In genomic region chr15:81160312-81161214, GRCh38 we compare ENCODE assay signal across 11 cellular contexts. TPM values are rescaled to one million over a fixed set of nuclear protein-coding genes. Genes with fewer than 3 reads are reported as not detected.
DNase-seq lines count a peak whose midpoint lies in the region; ATAC-seq, FAIRE-seq and TF ChIP-seq lines count a peak whose summit lies in the region.
"Had no signal": no experiment of that assay in that cellular context is flagged by ENCODE, and none has a peak within 500 bp of the region (broad histone marks: within the 10 kb centered on the region; RNA-seq: fewer than 3 reads in every experiment).

No MANE protein-coding gene starts in this region.

- peaks cover 24 to 69% (median 42%) of the 10 kb centered on the region in 3 donors for H3K4me1 ChIP-seq in esophagus squamous epithelium
- no peaks in the 10 kb centered on the region for H3K4me1 ChIP-seq in pancreas

- peak; percentile 75 for DNase-seq in Daoy (ENCODE audit: low read depth)
- peak; percentile 34 for DNase-seq in NCI-H345 treated with DMSO at 0.1 percent for 48 hours (lab: John Stamatoyannopoulos, UW; ENCODE audit: unreplicated experiment)
- no peak for DNase-seq in esophagus squamous epithelium (lab: John Stamatoyannopoulos, UW)
- peak; percentile 5 for DNase-seq in pulmonary artery endothelial cell (ENCODE audit: low read depth, low spot score)
- DNase-seq in Calu3, result no peak
- no peak for DNase-seq in activated effector memory CD4-positive, alpha-beta T cell treated with anti-CD3 and anti-CD28 coated beads, Interleukin-2, amount 50 U/mL, for 16 hours
- DNase-seq in pancreas, result no peak
- DNase-seq: activated T-cell treated with anti-CD3 and anti-CD28 coated beads for 4 hours; hypothalamus; NK-92 treated with Interleukin-12 subunit alpha and Interleukin-12 subunit beta, amount 100 ng/mL, for 24 hours had no signal

- no peak overlapping the region for H3K4me3 Mint-ChIP-seq in Calu3 (ENCODE audit: low read depth, unreplicated experiment)

- H3K9me3 ChIP-seq in esophagus squamous epithelium (no peaks in the 10 kb centered on the region), pancreas (no peaks in the 10 kb centered on the region)

- peaks cover 3% of the 10 kb centered on the region for H3K9me3 Mint-ChIP-seq in Calu3 (ENCODE audit: low read depth, unreplicated experiment)

- no peak for TF ChIP-seq POLR2A in esophagus squamous epithelium (IDR thresholded peaks at IDR 0.05)

- H3K4me1 Mint-ChIP-seq in Calu3 (ENCODE audit: low read depth, unreplicated experiment), result no peaks in the 10 kb centered on the region

- intact Hi-C loops in esophagus squamous epithelium (cut with DNase I) (no loop called here), Calu3 (cut with micrococcal nuclease; ENCODE audit: unreplicated experiment) (no loop called here), pancreas (cut with DNase I) (no loop called here)

- TF ChIP-seq CTCF in esophagus squamous epithelium (IDR thresholded peaks at IDR 0.05), result peak in 1 of 6 experiments; percentile 6
- TF ChIP-seq CTCF in Calu3 (IDR thresholded peaks at IDR 0.05; ENCODE audit: unreplicated experiment), result no peak
- no peak for TF ChIP-seq CTCF in pancreas (IDR thresholded peaks at IDR 0.05)

- WGBS in esophagus squamous epithelium, 2 donors, result 11 to 33% methylated on average over 4 of the region's 11 CpGs
- WGBS in pancreas, 2 donors, result 53 to 57% methylated on average over 11 of the region's 11 CpGs

- no peak for FAIRE-seq in pancreas (lab: Jason Lieb, UNC)

- peaks cover 0 to 12% (median 0%) of the 10 kb centered on the region in 4 donors for H3K27me3 ChIP-seq in esophagus squamous epithelium
- H3K27me3 ChIP-seq in pancreas, result no peaks in the 10 kb centered on the region

- no peaks in the 10 kb centered on the region for H3K36me3 Mint-ChIP-seq in Calu3 (ENCODE audit: insufficient read depth, unreplicated experiment)

- ATAC-seq in pancreas (no peak), GM19328 (IDR thresholded peaks at IDR 0.05; ENCODE audit: unreplicated experiment) (no peak)

- H3K27ac ChIP-seq in esophagus squamous epithelium, result peak overlapping the region; percentile 41 to 72 (median 56)
- no peak overlapping the region for H3K27ac ChIP-seq in pancreas

- H3K4me3 ChIP-seq in esophagus squamous epithelium (no peak overlapping the region), pancreas (no peak overlapping the region)

- H3K27ac Mint-ChIP-seq in Calu3 (ENCODE audit: unreplicated experiment), result no peak overlapping the region

- BruUV-seq in Calu3 (replicated peaks; lab: Mats Ljungman, UMichigan), result no TSS peak

- CTCF ChIA-PET in Calu3 (lab: Charles Lee), result no interaction called here

- no peaks in the 10 kb centered on the region for H3K36me3 ChIP-seq in esophagus squamous epithelium
- H3K36me3 ChIP-seq in pancreas, result no peaks in the 10 kb centered on the region

- peaks cover 43% of the 10 kb centered on the region for H3K27me3 Mint-ChIP-seq in Calu3 (ENCODE audit: unreplicated experiment)

RNA-seq across cellular contexts. Expression of gene CFAP161, which starts 26.5 kb away (rescaled TPM):
- 0.69 TPM in 1 of 2 replicates, not detected in the other for total RNA-seq in Daoy (2014; rRNA removed; shearing (Covaris generic))
- total RNA-seq in esophagus squamous epithelium (under 1 TPM in 2 of 4 donors, not detected in 2; 0.38 to 0.88 TPM), pulmonary artery endothelial cell (0.26 and 0.78 TPM in 2 replicates), Calu3 (2022) (not detected in 2 replicates), pancreas (under 1 TPM in 5 of 6 donors, not detected in 1; 0.14 to 0.25 (median 0.17) TPM)
- polyA plus RNA-seq in pancreas, result under 1 TPM; 0.08 to 0.12 TPM

RNA-seq across cellular contexts. Expression of gene IL16, which starts 36.1 kb away (rescaled TPM):
- total RNA-seq in Daoy (2014; rRNA removed; shearing (Covaris generic)), result 0.06 TPM in 1 of 2 replicates, not detected in the other
- total RNA-seq in esophagus squamous epithelium (10 to 100 TPM in 1 of 4 donors, 1 to 10 TPM in 3; 2.3 to 20.0 (median 4.6) TPM), pulmonary artery endothelial cell (0.04 and 0.20 TPM in 2 replicates), Calu3 (2022) (not detected in 2 replicates), pancreas (1 to 10 TPM in 5 of 6 donors, under 1 TPM in 1; 0.79 to 7.0 (median 2.6) TPM)
- 1 to 10 TPM; 2.2 to 2.5 TPM for polyA plus RNA-seq in pancreas

Comparison
In these comparisons a context has a peak if more than half of its experiments do, and no peak if none do; other contexts are left out.
1. DNase-seq: peak in Daoy (single experiment), NCI-H345 treated with DMSO at 0.1 percent for 48 hours (single experiment) and pulmonary artery endothelial cell (single experiment); none in esophagus squamous epithelium (single experiment), Calu3 (single experiment), activated effector memory CD4-positive, alpha-beta T cell treated with anti-CD3 and anti-CD28 coated beads, Interleukin-2, amount 50 U/mL, for 16 hours (single experiment) and pancreas (0 of 6).
2. H3K27ac ChIP-seq: peak in esophagus squamous epithelium (4 of 4); none in pancreas (0 of 4).